ENCODE assay signal across 9 cellular contexts in genomic region chr1:36400514-36400824, GRCh38. TPM values are rescaled to one million over a fixed set of nuclear protein-coding genes. Genes with fewer than 3 reads are reported as not detected.
DNase-seq lines count a peak whose midpoint lies in the region; ATAC-seq and TF ChIP-seq lines count a peak whose summit lies in the region.
"Had no signal": no experiment of that assay in that cellular context is flagged by ENCODE, and none has a peak within 500 bp of the region (broad histone marks: within the 10 kb centered on the region; RNA-seq: fewer than 3 reads in every experiment).

No MANE protein-coding gene starts in this region.

- no peak overlapping the region for H3K9ac ChIP-seq in trophoblast cell (ENCODE audit: low read length)

- H3K4me1 ChIP-seq in trophoblast cell (ENCODE audit: control insufficient read depth in 1 of 2, insufficient read depth in 2 of 2, low read length in 2 of 2): peaks cover 10 to 14% of the 10 kb centered on the region in 2 experiments

- H3K9me3 ChIP-seq in trophoblast cell (ENCODE audit: insufficient read depth, low read depth, low read length): no peaks in the 10 kb centered on the region

- peak overlapping the region; percentile 33 for H2BK12ac ChIP-seq in trophoblast cell (ENCODE audit: low read length)

- H3K27ac ChIP-seq in trophoblast cell (ENCODE audit: low read depth, low read length): peak overlapping the region; percentile 47

- peak overlapping the region; percentile 76 for H4K12ac ChIP-seq in trophoblast cell (ENCODE audit: low read depth, low read length)

- peak overlapping the region; percentile 20 for H2BK120ac ChIP-seq in trophoblast cell (ENCODE audit: insufficient read depth, low read length, poor library complexity)

- peak overlapping the region; percentile 52 for H4K91ac ChIP-seq in trophoblast cell (ENCODE audit: low read depth, low read length)

- peak overlapping the region; percentile 84 for H4K8ac ChIP-seq in trophoblast cell (ENCODE audit: low read depth, low read length)

- no peaks in the 10 kb centered on the region for H3K36me3 ChIP-seq in trophoblast cell (ENCODE audit: control insufficient read depth in 1 of 2, insufficient read depth in 2 of 2, low read length in 2 of 2)

- peak overlapping the region; percentile 71 for H3K14ac ChIP-seq in trophoblast cell (ENCODE audit: low read length)

- DNase-seq in NCI-H1694 (lab: John Stamatoyannopoulos, UW) (peak; percentile 27), fibroblast of mammary gland (ENCODE audit: low read depth) (no peak), trophoblast cell (no peak), NCI-H146 (lab: John Stamatoyannopoulos, UW) (no peak), cerebellum (ENCODE audit: low spot score) (no peak), NCI-H1930 (lab: John Stamatoyannopoulos, UW) (no peak)
- DNase-seq: activated effector memory CD4-positive, alpha-beta T cell treated with Interleukin-2 at 50 U/mL for 16 hours had no signal

- no peak for TF ChIP-seq CTCF in fibroblast of mammary gland (conservative IDR thresholded peaks at IDR 0.05; ENCODE audit: control insufficient read depth, insufficient read depth, low read depth, low read length)

- H3K79me1 ChIP-seq in trophoblast cell (ENCODE audit: low read length): peaks cover 18% of the 10 kb centered on the region

- H2BK5ac ChIP-seq in trophoblast cell (ENCODE audit: low read depth, low read length, poor library complexity): peak overlapping the region; percentile 35

- no peak overlapping the region for H3K23ac ChIP-seq in trophoblast cell (ENCODE audit: low read length)

- H3K4me2 ChIP-seq in trophoblast cell (ENCODE audit: low read length): peak overlapping the region; percentile 37

- no CpG with 5 or more reads among the region's 10 CpGs for WGBS in trophoblast cell (ENCODE audit: extremely low coverage, insufficient coverage, insufficient read length)

- H3K4ac ChIP-seq in trophoblast cell (ENCODE audit: low read depth, low read length): peak overlapping the region; percentile 7

- peaks cover 7% of the 10 kb centered on the region for H3K79me2 ChIP-seq in trophoblast cell (ENCODE audit: control insufficient read depth, insufficient read depth, low read length, poor library complexity)

- peak overlapping the region; percentile 72 for H2AFZ ChIP-seq in trophoblast cell (ENCODE audit: insufficient read depth, low read length, poor library complexity)

- ATAC-seq in GM21381 (IDR thresholded peaks at IDR 0.05; ENCODE audit: unreplicated experiment) (peak; percentile 1), HG02678 (IDR thresholded peaks at IDR 0.05; ENCODE audit: unreplicated experiment) (no peak)

- H2AK5ac ChIP-seq in trophoblast cell (ENCODE audit: low read length): peak overlapping the region; percentile 89

- no peaks in the 10 kb centered on the region for H3K27me3 ChIP-seq in trophoblast cell (ENCODE audit: insufficient read depth, low read length)

- peak overlapping the region; percentile 9 for H3K4me3 ChIP-seq in fibroblast of mammary gland (ENCODE audit: control insufficient read depth, low read depth, low read length)
- H3K4me3 ChIP-seq in trophoblast cell (ENCODE audit: low read depth, low read length): no peak overlapping the region

- H3K18ac ChIP-seq in trophoblast cell (ENCODE audit: low read length): peak overlapping the region; percentile 43

RNA-seq across cellular contexts. Expression of gene LSM10, which starts 2.8 kb away (rescaled TPM):
- 27.8 and 28.2 TPM in 2 replicates for polyA plus RNA-seq in trophoblast cell (2013)
- 3.5 TPM for total RNA-seq in cerebellum

RNA-seq across cellular contexts. Expression of gene STK40, which starts 14.7 kb away (rescaled TPM):
- 88.4 and 90.2 TPM in 2 replicates for polyA plus RNA-seq in trophoblast cell (2013)
- total RNA-seq in cerebellum: 12.2 TPM

RNA-seq across cellular contexts. Expression of gene OSCP1, which starts 49.8 kb away (rescaled TPM):
- 3.7 and 3.8 TPM in 2 replicates for polyA plus RNA-seq in trophoblast cell (2013)
- 17.1 TPM for total RNA-seq in cerebellum
